16 cellular contexts compared by ENCODE assay signal in the genomic region with DNA sequence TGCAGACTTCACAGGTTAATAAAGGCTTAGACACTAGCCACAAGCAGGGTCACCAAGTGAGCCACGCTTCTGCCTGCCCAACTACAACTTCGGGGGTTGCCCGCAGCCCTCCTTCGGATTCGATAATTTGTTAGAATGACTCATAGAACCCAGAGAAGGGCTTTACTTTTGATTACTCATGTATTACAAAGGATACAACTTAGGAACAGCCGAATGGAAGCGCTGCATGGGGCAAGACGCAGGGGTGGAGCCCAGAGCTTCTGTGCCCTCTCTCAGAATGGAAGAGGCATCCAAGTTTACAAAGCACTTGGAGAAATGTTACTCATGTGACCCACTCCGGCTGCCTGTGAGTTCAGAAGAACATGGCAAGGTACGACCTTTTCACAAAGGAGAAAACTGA. TPM values are rescaled to one million over a fixed set of nuclear protein-coding genes. Genes with fewer than 3 reads are reported as not detected.
A peak's percentile ranks its signal among the peaks of the same experiment; 100 is the strongest.
DNase-seq lines count a peak whose midpoint lies in the region; ATAC-seq, FAIRE-seq and TF ChIP-seq lines count a peak whose summit lies in the region.
"Had no signal": no experiment of that assay in that cellular context is flagged by ENCODE, and none has a peak within 500 bp of the region (broad histone marks: within the 10 kb centered on the region; RNA-seq: fewer than 3 reads in every experiment).

No MANE protein-coding gene starts in this region.

- H3K27ac ChIP-seq in endodermal cell (ENCODE audit: low read depth, low read length) (no peak overlapping the region), neural progenitor cell (no peak overlapping the region)
- H3K27ac ChIP-seq: KMS-11 had no signal

- H3K4me3 Mint-ChIP-seq in endodermal cell (no peak overlapping the region), neural progenitor cell (no peak overlapping the region)
- H3K4me3 Mint-ChIP-seq: CD8-positive, alpha-beta memory T cell; stimulated activated naive B cell treated with anti-CD40 and anti-IgM and Interleukin-4, amounts not matched to agents 10 μg/mL and 1 μg/mL and 100 μg/mL, for 72 hours had no signal

- H3K9me3 Mint-ChIP-seq in endodermal cell (no peaks in the 10 kb centered on the region), neural progenitor cell (no peaks in the 10 kb centered on the region)
- H3K9me3 Mint-ChIP-seq: CD8-positive, alpha-beta memory T cell; stimulated activated naive B cell treated with anti-CD40 and anti-IgM and Interleukin-4, amounts not matched to agents 10 μg/mL and 1 μg/mL and 100 μg/mL, for 72 hours had no signal

- peaks cover 6% of the 10 kb centered on the region for H3F3A ChIP-seq in neural progenitor cell (ENCODE audit: low read depth)

- ATAC-seq in HG02870 (IDR thresholded peaks at IDR 0.05; ENCODE audit: unreplicated experiment), result no peak
- ATAC-seq: stimulated activated naive B cell treated with anti-CD40 and anti-IgM and Interleukin-4, amounts not matched to agents 10 μg/mL and 1 μg/mL and 100 μg/mL, for 72 hours had no signal

- H3K4me3 ChIP-seq in NB4 (ENCODE audit: low read depth, low read length), result no peak overlapping the region
- no peak overlapping the region for H3K4me3 ChIP-seq in endodermal cell (ENCODE audit: low read length)
- H3K4me3 ChIP-seq in neural progenitor cell, result no peak overlapping the region

- H3K36me3 Mint-ChIP-seq in endodermal cell (ENCODE audit: low read depth), result no peaks in the 10 kb centered on the region
- H3K36me3 Mint-ChIP-seq in neural progenitor cell, result no peaks in the 10 kb centered on the region
- H3K36me3 Mint-ChIP-seq: CD8-positive, alpha-beta memory T cell; stimulated activated naive B cell treated with anti-CD40 and anti-IgM and Interleukin-4, amounts not matched to agents 10 μg/mL and 1 μg/mL and 100 μg/mL, for 72 hours had no signal

- H3K36me3 ChIP-seq in endodermal cell (ENCODE audit: control insufficient read depth, insufficient read depth, low read length) (no peaks in the 10 kb centered on the region), neural progenitor cell (no peaks in the 10 kb centered on the region)

- H3K4me1 ChIP-seq in endodermal cell (ENCODE audit: control insufficient read depth, insufficient read depth, low read length) (peaks cover 5% of the 10 kb centered on the region), neural progenitor cell (peaks cover 20% of the 10 kb centered on the region)

- DNase-seq in DMS 273 treated with DMSO at 0.1 percent for 48 hours (lab: John Stamatoyannopoulos, UW), result peak; percentile 61
- peak; percentile 32 for DNase-seq in NB4 (ENCODE audit: low read depth)
- no peak for DNase-seq in endodermal cell
- DNase-seq in neural progenitor cell (ENCODE audit: low spot score), result no peak
- no peak for DNase-seq in activated T-cell treated with anti-CD3 and anti-CD28 coated beads, Interleukin-2, amount 50 U/mL, for 1 hour
- DNase-seq in NCI-H146 treated with DMSO at 0.1 percent for 48 hours (lab: John Stamatoyannopoulos, UW; ENCODE audit: unreplicated experiment), result no peak
- no peak for DNase-seq in HTR-8/SVneo (ENCODE audit: insufficient read length, low spot score)
- DNase-seq: activated CD8-positive, alpha-beta memory T cell treated with anti-CD3 and anti-CD28 coated beads, Interleukin-2, amount 50 U/mL, for 48 hours; amniotic stem cell; CD8-positive, alpha-beta memory T cell; kidney glomerular epithelial cell; NCI-H2171; stimulated activated naive B cell treated with anti-CD40 and anti-IgM and Interleukin-4, amounts not matched to agents 10 μg/mL and 1 μg/mL and 100 μg/mL, for 72 hours had no signal

- H3K27me3 ChIP-seq in endodermal cell (ENCODE audit: control insufficient read depth, insufficient read depth, low read length, poor library complexity, severe bottlenecking) (no peaks in the 10 kb centered on the region), neural progenitor cell (no peaks in the 10 kb centered on the region)

- H2AFZ ChIP-seq in neural progenitor cell (replicated peaks), result peak overlapping the region; percentile 50

- no peak for TF ChIP-seq POLR2A in NB4 (IDR thresholded peaks at IDR 0.05; ENCODE audit: extremely low read depth, insufficient read length)

- H3K27me3 Mint-ChIP-seq in endodermal cell (ENCODE audit: insufficient read depth) (peaks cover 10% of the 10 kb centered on the region), neural progenitor cell (ENCODE audit: insufficient read depth, low read depth) (peaks cover 19% of the 10 kb centered on the region)

- H4K20me1 ChIP-seq in neural progenitor cell (ENCODE audit: low read depth), result no peaks in the 10 kb centered on the region

- H3K4me1 Mint-ChIP-seq in endodermal cell (peaks cover 4% of the 10 kb centered on the region), neural progenitor cell (peaks cover 32% of the 10 kb centered on the region)

- no peaks in the 10 kb centered on the region for H3K79me2 ChIP-seq in neural progenitor cell (ENCODE audit: low read depth)

- H3K4me2 ChIP-seq in neural progenitor cell, result no peak overlapping the region
- H3K4me2 ChIP-seq: KMS-11 had no signal

- H3K9me3 ChIP-seq in endodermal cell (ENCODE audit: control insufficient read depth, low read length) (no peaks in the 10 kb centered on the region), neural progenitor cell (ENCODE audit: low read depth) (no peaks in the 10 kb centered on the region)

- H3K9ac ChIP-seq in endodermal cell (ENCODE audit: extremely low read depth, low read length, poor library complexity, severe bottlenecking), result no peak overlapping the region
- H3K9ac ChIP-seq in neural progenitor cell, result no peak overlapping the region
- H3K9ac ChIP-seq: KMS-11 had no signal

- TF ChIP-seq CTCF in NB4 (IDR thresholded peaks at IDR 0.05; ENCODE audit: low read depth, low read length) (no peak), endodermal cell (conservative IDR thresholded peaks at IDR 0.05) (no peak), neural progenitor cell (IDR thresholded peaks at IDR 0.05) (no peak)

- FAIRE-seq in HTR-8/SVneo (lab: Jason Lieb, UNC), result no peak
- FAIRE-seq: endometrium had no signal

- WGBS in endodermal cell (ENCODE audit: insufficient coverage in 1 of 2, insufficient read length in 1 of 2), 2 experiments, result 76 to 90% methylated on average over 10 of the region's 10 CpGs

- peak overlapping the region; percentile 28 for H3K27ac Mint-ChIP-seq in endodermal cell
- H3K27ac Mint-ChIP-seq in neural progenitor cell, result peak overlapping the region; percentile 86
- H3K27ac Mint-ChIP-seq: CD8-positive, alpha-beta memory T cell; stimulated activated naive B cell treated with anti-CD40 and anti-IgM and Interleukin-4, amounts not matched to agents 10 μg/mL and 1 μg/mL and 100 μg/mL, for 72 hours had no signal

RNA-seq across cellular contexts. Expression of a gene that starts 7.5 kb away (rescaled TPM):
- total RNA-seq in endodermal cell (under 1 TPM in 1 of 2 donors, not detected in 1; 0.18 TPM), neural progenitor cell (ENCODE audit: low replicate concordance) (0.25 TPM in 1 of 2 replicates, not detected in the other)
- polyA plus RNA-seq in endodermal cell (2013, experiment 1 of 2), result 0.39 TPM
- 0.75 TPM for polyA plus RNA-seq in endodermal cell (2013, experiment 2 of 2)
- total RNA-seq: CD8-positive, alpha-beta memory T cell had no signal
- polyA plus RNA-seq: CD8-positive, alpha-beta memory T cell had no signal

Comparison
In these comparisons a context has a peak if more than half of its experiments do, and no peak if none do; other contexts are left out.
1. DNase-seq: peak in DMS 273 treated with DMSO at 0.1 percent for 48 hours (single experiment) and NB4 (single experiment); none in endodermal cell (single experiment), neural progenitor cell (single experiment), activated T-cell treated with anti-CD3 and anti-CD28 coated beads, Interleukin-2, amount 50 U/mL, for 1 hour (single experiment), NCI-H146 treated with DMSO at 0.1 percent for 48 hours (single experiment) and HTR-8/SVneo (single experiment).